Comparison of ENCODE assay signal across 18 cellular contexts in the genomic region with DNA sequence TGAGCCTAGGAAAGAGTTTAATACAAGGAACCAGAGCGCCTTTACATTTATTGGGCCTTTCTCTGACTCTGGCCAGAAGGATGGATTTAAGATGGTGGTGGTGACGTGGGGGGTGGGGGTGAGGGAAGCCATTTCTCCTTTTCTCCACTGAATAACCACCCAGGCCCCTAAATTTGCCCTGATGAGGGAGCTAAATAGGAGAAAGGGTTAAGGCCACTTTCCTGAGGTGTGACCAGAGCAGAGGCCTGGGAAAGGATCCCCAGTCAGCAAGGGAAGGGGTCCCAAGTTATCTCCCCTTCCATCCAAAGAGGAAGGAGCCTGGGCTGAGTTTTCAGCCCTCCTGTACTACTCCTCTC. TPM values are rescaled to one million over a fixed set of nuclear protein-coding genes. Genes with fewer than 3 reads are reported as not detected.
A peak's percentile ranks its signal among the peaks of the same experiment; 100 is the strongest.
DNase-seq lines count a peak whose midpoint lies in the region; ATAC-seq, FAIRE-seq and TF ChIP-seq lines count a peak whose summit lies in the region.
"Had no signal": no experiment of that assay in that cellular context is flagged by ENCODE, and none has a peak within 500 bp of the region (broad histone marks: within the 10 kb centered on the region; RNA-seq: fewer than 3 reads in every experiment).

No MANE protein-coding gene starts in this region.

- peak overlapping the region; percentile 86 for H3K4me3 Mint-ChIP-seq in activated naive CD4-positive, alpha-beta T cell treated with anti-CD3 and anti-CD28 coated beads for 36 hours
- peak overlapping the region; percentile 62 for H3K4me3 Mint-ChIP-seq in type B pancreatic cell
- no peak overlapping the region for H3K4me3 Mint-ChIP-seq in activated T-helper 1 cell treated with anti-CD3 and anti-CD28 coated beads, Interleukin-12 subunit alpha, Interleukin-12 subunit beta, Interleukin-2, Interleukin-4 antibody, amounts not matched to agents 30 ng/mL and 10 ng/mL and 1 ng/mL, durations not matched to agents 14 hours and 24 hours and 36 hours
- H3K4me3 Mint-ChIP-seq: memory B cell had no signal

- 16% methylated on average over 2 of the region's 2 CpGs; no CpG with 5 or more reads in 1 of the 2 experiments for WGBS in H1 (ENCODE audit: extremely low coverage in 1 of 2, insufficient coverage in 1 of 2, insufficient read length in 1 of 2, insufficient replicate concordance in 2 of 2, low coverage in 1 of 2, low lambda C conversion rate in 2 of 2, missing lambda C conversion rate in 1 of 2), 2 experiments

- H2BK5ac ChIP-seq in H1 (ENCODE audit: low read depth, low read length) = no peak overlapping the region

- no peak overlapping the region for H4K8ac ChIP-seq in H1 (ENCODE audit: extremely low read depth, insufficient read depth, low read length)

- H3K9ac ChIP-seq in H1 (replicated peaks in 1 of 4; ENCODE audit: extremely low read depth in 1 of 4, low read depth in 3 of 4, low read length in 3 of 4) = no peak overlapping the region

- no peak overlapping the region; a peak in 1 of 4 replicates for H3K4me2 ChIP-seq in H1 (ENCODE audit: insufficient read depth in 1 of 2, low read depth in 2 of 2, low read length in 2 of 2)

- no peak for DNase-seq in activated naive CD4-positive, alpha-beta T cell treated with anti-CD3 and anti-CD28 coated beads for 36 hours
- no peak for DNase-seq in activated naive CD4-positive, alpha-beta T cell treated with Interleukin-2 at 50 U/mL for 16 hours
- no peak for DNase-seq in Panc1 (ENCODE audit: low read depth, low spot score)
- DNase-seq in H1 (ENCODE audit: low read depth in 1 of 2, low spot score in 2 of 2) = no peak
- DNase-seq in type B pancreatic cell (ENCODE audit: extremely low spot score, unreplicated experiment) = no peak
- no peak for DNase-seq in NCI-H146 (lab: John Stamatoyannopoulos, UW)
- no peak for DNase-seq in activated T-helper 1 cell treated with anti-CD3 and anti-CD28 coated beads, Interleukin-12 subunit alpha, Interleukin-12 subunit beta, Interleukin-2, Interleukin-4 antibody, amounts not matched to agents 30 ng/mL and 10 ng/mL and 1 ng/mL, durations not matched to agents 14 hours and 24 hours and 36 hours (ENCODE audit: low spot score)
- DNase-seq in posterior cingulate gyrus = no peak
- DNase-seq: hippocampal formation, stomach had no signal

- H4K20me1 ChIP-seq in H1 (replicated peaks in 1 of 2; ENCODE audit: control insufficient read depth in 1 of 2, insufficient read depth in 2 of 2, low read length in 2 of 2) = peaks cover 38 to 41% of the 10 kb centered on the region in 2 experiments

- H3K27me3 Mint-ChIP-seq in activated naive CD4-positive, alpha-beta T cell treated with anti-CD3 and anti-CD28 coated beads for 36 hours (ENCODE audit: low read depth) = peaks cover 71% of the 10 kb centered on the region
- H3K27me3 Mint-ChIP-seq in type B pancreatic cell = peaks cover 98% of the 10 kb centered on the region
- peaks cover 84% of the 10 kb centered on the region for H3K27me3 Mint-ChIP-seq in activated T-helper 1 cell treated with anti-CD3 and anti-CD28 coated beads, Interleukin-12 subunit alpha, Interleukin-12 subunit beta, Interleukin-2, Interleukin-4 antibody, amounts not matched to agents 30 ng/mL and 10 ng/mL and 1 ng/mL, durations not matched to agents 14 hours and 24 hours and 36 hours (ENCODE audit: insufficient read depth)

- H2BK120ac ChIP-seq in H1 (replicated peaks; ENCODE audit: low read depth, low read length) = no peak overlapping the region

- POLR2A ChIA-PET in Panc1 (lab: Charles Lee) (interaction anchor here (0.5 to 2.0 kb wide), 2 partner anchors 14 to 429 kb away, joined by 6 to 9 read pairs; no protein-coding TSS in a partner anchor), H1 (lab: Charles Lee; ENCODE audit: partially characterized antibody) (no interaction called here)

- no peak overlapping the region for H3K4ac ChIP-seq in H1 (replicated peaks; ENCODE audit: insufficient read length, low read depth, low read length)

- no peak overlapping the region for H4K91ac ChIP-seq in H1 (replicated peaks; ENCODE audit: insufficient read length, low read length)

- H3K23ac ChIP-seq in H1 (ENCODE audit: insufficient read length) = no peak overlapping the region

- TF ChIP-seq EP300 in H1 (IDR thresholded peaks at IDR 0.05; ENCODE audit: borderline replicate concordance in 1 of 2, low read depth in 2 of 2, low read length in 2 of 2) = no peak

- H3K4me1 ChIP-seq in Panc1 (ENCODE audit: control insufficient read depth, insufficient read depth, low read length) (peaks cover 53% of the 10 kb centered on the region), H1 (replicated peaks in 1 of 4; ENCODE audit: control insufficient read depth in 3 of 4, insufficient read depth in 4 of 4, low read length in 3 of 4) (peaks cover 0 to 11% (median 5%) of the 10 kb centered on the region in 4 experiments; a peak in 5 of 7 replicates)

- H3K79me2 ChIP-seq in H1 (ENCODE audit: control insufficient read depth in 1 of 2, insufficient read depth in 2 of 2, low read length in 2 of 2) = no peaks in the 10 kb centered on the region

- no peaks in the 10 kb centered on the region for H3K9me3 ChIP-seq in Panc1 (ENCODE audit: control insufficient read depth, insufficient read depth, low read depth, low read length)
- no peaks in the 10 kb centered on the region for H3K9me3 ChIP-seq in H1 (ENCODE audit: insufficient read depth in 2 of 2, low read depth in 1 of 2, low read length in 1 of 2)
- H3K9me3 ChIP-seq: adrenal gland, right atrium auricular region, stomach had no signal

- no peak for FAIRE-seq in H1 (lab: Jason Lieb, UNC)
- FAIRE-seq: D721Med, endometrium, G401.6, HepG2 had no signal

- H3K27me3 ChIP-seq in Panc1 (ENCODE audit: control insufficient read depth, insufficient read depth, low read length) = no peaks in the 10 kb centered on the region
- H3K27me3 ChIP-seq in H1 (replicated peaks in 1 of 4; ENCODE audit: control insufficient read depth in 3 of 4, extremely low read depth in 1 of 4, insufficient read depth in 3 of 4, low read length in 3 of 4) = peaks cover 98 to 100% (median 100%) of the 10 kb centered on the region in 4 experiments

- ATAC-seq in Panc1 = no peak
- ATAC-seq: HepG2 had no signal

- no peaks in the 10 kb centered on the region for H3K79me1 ChIP-seq in H1 (ENCODE audit: low read depth, low read length)

- no peaks in the 10 kb centered on the region for H3K9me3 Mint-ChIP-seq in activated naive CD4-positive, alpha-beta T cell treated with anti-CD3 and anti-CD28 coated beads for 36 hours
- no peaks in the 10 kb centered on the region for H3K9me3 Mint-ChIP-seq in type B pancreatic cell
- H3K9me3 Mint-ChIP-seq in activated T-helper 1 cell treated with anti-CD3 and anti-CD28 coated beads, Interleukin-12 subunit alpha, Interleukin-12 subunit beta, Interleukin-2, Interleukin-4 antibody, amounts not matched to agents 30 ng/mL and 10 ng/mL and 1 ng/mL, durations not matched to agents 14 hours and 24 hours and 36 hours = no peaks in the 10 kb centered on the region
- H3K9me3 Mint-ChIP-seq: memory B cell had no signal

- no peak overlapping the region for H3K18ac ChIP-seq in H1 (ENCODE audit: extremely low read depth, low read length)

- no peak overlapping the region for H3K27ac Mint-ChIP-seq in activated naive CD4-positive, alpha-beta T cell treated with anti-CD3 and anti-CD28 coated beads for 36 hours
- H3K27ac Mint-ChIP-seq in type B pancreatic cell = no peak overlapping the region
- H3K27ac Mint-ChIP-seq in activated T-helper 1 cell treated with anti-CD3 and anti-CD28 coated beads, Interleukin-12 subunit alpha, Interleukin-12 subunit beta, Interleukin-2, Interleukin-4 antibody, amounts not matched to agents 30 ng/mL and 10 ng/mL and 1 ng/mL, durations not matched to agents 14 hours and 24 hours and 36 hours = no peak overlapping the region
- H3K27ac Mint-ChIP-seq: memory B cell had no signal

- no peak overlapping the region for H3K14ac ChIP-seq in H1 (ENCODE audit: insufficient read length)

- BruUV-seq in Panc1 (replicated peaks; lab: Mats Ljungman, UMichigan) = no TSS peak

- in situ Hi-C loops in Panc1 (cut with HindIII; ENCODE audit: low pct_unique_long_range_greater_than_20kb, low sequenced_read_pairs) = no loop called here

- 0 out of 2 replicates have a peak, but pooled peaks cover 3% of the 10 kb centered on the region for H3K36me3 ChIP-seq in Panc1 (ENCODE audit: control insufficient read depth, insufficient read depth, low read length)
- peaks cover 0 to 8% (median 0%) of the 10 kb centered on the region in 4 experiments; a peak in 1 of 8 replicates for H3K36me3 ChIP-seq in H1 (ENCODE audit: control insufficient read depth in 2 of 4, insufficient read depth in 4 of 4, low read length in 3 of 4)
- H3K36me3 ChIP-seq: adrenal gland, right atrium auricular region, stomach had no signal

- H2BK15ac ChIP-seq in H1 (ENCODE audit: low read length) = no peak overlapping the region

- H3K36me3 Mint-ChIP-seq in activated naive CD4-positive, alpha-beta T cell treated with anti-CD3 and anti-CD28 coated beads for 36 hours (ENCODE audit: low read depth) = no peaks in the 10 kb centered on the region
- no peaks in the 10 kb centered on the region for H3K36me3 Mint-ChIP-seq in type B pancreatic cell
- peaks cover 1% of the 10 kb centered on the region for H3K36me3 Mint-ChIP-seq in activated T-helper 1 cell treated with anti-CD3 and anti-CD28 coated beads, Interleukin-12 subunit alpha, Interleukin-12 subunit beta, Interleukin-2, Interleukin-4 antibody, amounts not matched to agents 30 ng/mL and 10 ng/mL and 1 ng/mL, durations not matched to agents 14 hours and 24 hours and 36 hours (ENCODE audit: low read depth)
- H3K36me3 Mint-ChIP-seq: memory B cell had no signal

- CTCF ChIA-PET in activated naive CD4-positive, alpha-beta T cell treated with anti-CD3 and anti-CD28 coated beads for 36 hours (lab: Charles Lee) = interaction anchor here (0.6 to 3.5 kb wide), 2 partner anchors 9 to 218 kb away, joined by 3 to 29 read pairs; no protein-coding TSS in a partner anchor
- CTCF ChIA-PET in Panc1 (lab: Charles Lee) = no interaction called here
- CTCF ChIA-PET in H1 (lab: Charles Lee; ENCODE audit: partially characterized antibody) = interaction anchor here (1.0 to 4.6 kb wide), 3 partner anchors 10 to 33 kb away, joined by 4 to 30 read pairs (median 11); a partner anchor contains a TSS

- no peak overlapping the region for H4K5ac ChIP-seq in H1 (ENCODE audit: insufficient read length, low read depth, low read length)

- peaks cover under 1% of the 10 kb centered on the region; the same call in 1 of the 2 replicates for H3K23me2 ChIP-seq in H1 (ENCODE audit: low read depth, low read length)

- no peak for TF ChIP-seq CTCF in Panc1 (IDR thresholded peaks at IDR 0.05)
- no peak for TF ChIP-seq CTCF in H1 (IDR thresholded peaks at IDR 0.05; ENCODE audit: control extremely low read depth in 1 of 3, insufficient read depth in 1 of 3, low read depth in 1 of 3, low read length in 3 of 3)
- TF ChIP-seq CTCF in type B pancreatic cell (conservative IDR thresholded peaks at IDR 0.05) = no peak

- no peak overlapping the region for H2AK5ac ChIP-seq in H1 (ENCODE audit: low read depth, low read length)

- no peak for TF ChIP-seq RAD21 in H1 (IDR thresholded peaks at IDR 0.05 in 1 of 2, conservative IDR thresholded peaks at IDR 0.05 in 1 of 2; ENCODE audit: low read depth in 2 of 2, low read length in 2 of 2)

- H2BK12ac ChIP-seq in H1 (ENCODE audit: low read depth, low read length) = no peak overlapping the region

- H2AFZ ChIP-seq in H1 (ENCODE audit: low read length) = no peak overlapping the region

- H3K27ac ChIP-seq in Panc1 (ENCODE audit: low read length) (peak overlapping the region; percentile 99), H1 (ENCODE audit: low read depth, low read length) (no peak overlapping the region)
- H3K27ac ChIP-seq: adrenal gland, right atrium auricular region, stomach had no signal

- H3K4me3 ChIP-seq in Panc1 (ENCODE audit: low read depth in 2 of 2, low read length in 2 of 2) (peak overlapping the region; percentile 78 to 93), H1 (ENCODE audit: extremely low read depth in 1 of 4, insufficient read depth in 2 of 4, low read depth in 3 of 4, low read length in 4 of 4) (no peak overlapping the region)

- no peak for TF ChIP-seq POLR2A in H1 (IDR thresholded peaks at IDR 0.05; ENCODE audit: control extremely low read depth in 1 of 2, low read depth in 2 of 2, low read length in 2 of 2)

- no peak overlapping the region for H3K56ac ChIP-seq in H1 (replicated peaks; ENCODE audit: insufficient read length, low read depth, low read length)

- intact Hi-C loops in activated naive CD4-positive, alpha-beta T cell treated with anti-CD3 and anti-CD28 coated beads for 36 hours (cut with micrococcal nuclease) = no loop called here
- intact Hi-C loops in Panc1 (cut with micrococcal nuclease; ENCODE audit: unreplicated experiment) (no loop called here), posterior cingulate gyrus (cut with DNase I) (no loop called here)
- intact Hi-C loops in activated T-helper 1 cell treated with anti-CD3 and anti-CD28 coated beads, Interleukin-12 subunit alpha, Interleukin-12 subunit beta, Interleukin-2, Interleukin-4 antibody, amounts not matched to agents 30 ng/mL and 10 ng/mL and 1 ng/mL, durations not matched to agents 14 hours and 24 hours and 36 hours (cut with micrococcal nuclease) = no loop called here

- H3K4me1 Mint-ChIP-seq in activated naive CD4-positive, alpha-beta T cell treated with anti-CD3 and anti-CD28 coated beads for 36 hours (ENCODE audit: low read depth) = peaks cover 7% of the 10 kb centered on the region
- H3K4me1 Mint-ChIP-seq in type B pancreatic cell (ENCODE audit: unreplicated experiment) = peaks cover 6% of the 10 kb centered on the region
- H3K4me1 Mint-ChIP-seq in activated T-helper 1 cell treated with anti-CD3 and anti-CD28 coated beads, Interleukin-12 subunit alpha, Interleukin-12 subunit beta, Interleukin-2, Interleukin-4 antibody, amounts not matched to agents 30 ng/mL and 10 ng/mL and 1 ng/mL, durations not matched to agents 14 hours and 24 hours and 36 hours (ENCODE audit: low read depth) = peaks cover 11% of the 10 kb centered on the region

- H2BK20ac ChIP-seq in H1 (ENCODE audit: low read length) = no peak overlapping the region

RNA-seq across cellular contexts. Expression of a gene that starts 1.1 kb away (rescaled TPM):
- total RNA-seq in activated naive CD4-positive, alpha-beta T cell treated with anti-CD3 and anti-CD28 coated beads for 36 hours = 1 to 10 TPM; 6.7 to 6.9 TPM
- total RNA-seq in Panc1 (2021; ENCODE audit: unreplicated experiment) = 65.9 TPM
- polyA plus RNA-seq in Panc1 (2012; ENCODE audit: insufficient read length) = 83.0 TPM
- total RNA-seq in H1 (2021; fragmentation: NEBNext Ultra II Directional; extraction: Animal tissue kit (Norgen Biotek cat#: 25700)) = not detected in 2 replicates
- not detected in 2 replicates for polyA plus RNA-seq in H1 (2011; rRNA removed)
- not detected for polyA plus RNA-seq in H1 (2011; cell fraction: cytosol; rRNA removed)
- polyA plus RNA-seq in H1 (2011; cell fraction: nucleus; rRNA removed) = not detected
- 0.15 to 0.17 TPM in 2 of 4 replicates, not detected in the others for polyA plus RNA-seq in H1 (2012, experiment 1 of 2)
- 0.17 TPM for polyA plus RNA-seq in H1 (2012, experiment 2 of 2)
- 0.02 TPM for polyA plus RNA-seq in H1 (2013, experiment 1 of 2)
- polyA plus RNA-seq in H1 (2013, experiment 2 of 2) = not detected
- polyA minus RNA-seq in H1 (2011; rRNA and poly(A)+ RNA removed) = not detected in 2 replicates
- not detected for polyA minus RNA-seq in H1 (2011; cell fraction: cytosol; rRNA and poly(A)+ RNA removed)
- polyA minus RNA-seq in H1 (2011; cell fraction: nucleus; rRNA and poly(A)+ RNA removed) = not detected
- 1.6 and 9.4 TPM in 2 replicates for total RNA-seq in type B pancreatic cell (ENCODE audit: low replicate concordance)
- 0.27 and 0.39 TPM in 2 replicates for total RNA-seq in activated T-helper 1 cell treated with anti-CD3 and anti-CD28 coated beads, Interleukin-12 subunit alpha, Interleukin-12 subunit beta, Interleukin-2, Interleukin-4 antibody, amounts not matched to agents 30 ng/mL and 10 ng/mL and 1 ng/mL, durations not matched to agents 14 hours and 24 hours and 36 hours
- total RNA-seq: fibroblast of villous mesenchyme, HepG2, right atrium auricular region had no signal
- polyA plus RNA-seq: HepG2, stomach had no signal

RNA-seq across cellular contexts. Expression of a gene that starts 12.1 kb away (rescaled TPM):
- not detected for total RNA-seq in activated naive CD4-positive, alpha-beta T cell treated with anti-CD3 and anti-CD28 coated beads for 36 hours
- total RNA-seq in Panc1 (2021; ENCODE audit: unreplicated experiment) = 45.9 TPM
- 47.8 TPM for polyA plus RNA-seq in Panc1 (2012; ENCODE audit: insufficient read length)
- total RNA-seq in H1 (2021; fragmentation: NEBNext Ultra II Directional; extraction: Animal tissue kit (Norgen Biotek cat#: 25700)) = not detected in 2 replicates
- polyA plus RNA-seq in H1 (2011; rRNA removed) = not detected in 2 replicates
- not detected for polyA plus RNA-seq in H1 (2011; cell fraction: cytosol; rRNA removed)
- not detected for polyA plus RNA-seq in H1 (2011; cell fraction: nucleus; rRNA removed)
- polyA plus RNA-seq in H1 (2012, experiment 1 of 2) = not detected in 4 replicates
- 0.09 TPM for polyA plus RNA-seq in H1 (2012, experiment 2 of 2)
- not detected for polyA plus RNA-seq in H1 (2013, experiment 1 of 2)
- not detected for polyA plus RNA-seq in H1 (2013, experiment 2 of 2)
- polyA minus RNA-seq in H1 (2011; rRNA and poly(A)+ RNA removed) = not detected in 2 replicates
- polyA minus RNA-seq in H1 (2011; cell fraction: cytosol; rRNA and poly(A)+ RNA removed) = not detected
- polyA minus RNA-seq in H1 (2011; cell fraction: nucleus; rRNA and poly(A)+ RNA removed) = not detected
- total RNA-seq in type B pancreatic cell (ENCODE audit: low replicate concordance) = 16.0 and 17.1 TPM in 2 replicates
- not detected in 2 replicates for total RNA-seq in activated T-helper 1 cell treated with anti-CD3 and anti-CD28 coated beads, Interleukin-12 subunit alpha, Interleukin-12 subunit beta, Interleukin-2, Interleukin-4 antibody, amounts not matched to agents 30 ng/mL and 10 ng/mL and 1 ng/mL, durations not matched to agents 14 hours and 24 hours and 36 hours
- total RNA-seq: fibroblast of villous mesenchyme, HepG2, right atrium auricular region had no signal
- polyA plus RNA-seq: HepG2 had no signal

RNA-seq across cellular contexts. Expression of a gene that starts 16.4 kb away (rescaled TPM):
- under 1 TPM in 1 of 2 experiments, not detected in 1; 0.29 TPM for total RNA-seq in activated naive CD4-positive, alpha-beta T cell treated with anti-CD3 and anti-CD28 coated beads for 36 hours
- total RNA-seq in Panc1 (2021; ENCODE audit: unreplicated experiment) (44.0 TPM), type B pancreatic cell (ENCODE audit: low replicate concordance) (9.8 and 11.7 TPM in 2 replicates)
- 36.5 TPM for polyA plus RNA-seq in Panc1 (2012; ENCODE audit: insufficient read length)
- not detected in 2 replicates for total RNA-seq in H1 (2021; fragmentation: NEBNext Ultra II Directional; extraction: Animal tissue kit (Norgen Biotek cat#: 25700))
- not detected in 2 replicates for polyA plus RNA-seq in H1 (2011; rRNA removed)
- polyA plus RNA-seq in H1 (2011; cell fraction: cytosol; rRNA removed) = not detected
- not detected for polyA plus RNA-seq in H1 (2011; cell fraction: nucleus; rRNA removed)
- polyA plus RNA-seq in H1 (2012, experiment 1 of 2) = not detected in 4 replicates
- not detected for polyA plus RNA-seq in H1 (2012, experiment 2 of 2)
- not detected for polyA plus RNA-seq in H1 (2013, experiment 1 of 2)
- not detected for polyA plus RNA-seq in H1 (2013, experiment 2 of 2)
- polyA minus RNA-seq in H1 (2011; rRNA and poly(A)+ RNA removed) = not detected in 2 replicates
- polyA minus RNA-seq in H1 (2011; cell fraction: cytosol; rRNA and poly(A)+ RNA removed) = not detected
- not detected for polyA minus RNA-seq in H1 (2011; cell fraction: nucleus; rRNA and poly(A)+ RNA removed)
- total RNA-seq in activated T-helper 1 cell treated with anti-CD3 and anti-CD28 coated beads, Interleukin-12 subunit alpha, Interleukin-12 subunit beta, Interleukin-2, Interleukin-4 antibody, amounts not matched to agents 30 ng/mL and 10 ng/mL and 1 ng/mL, durations not matched to agents 14 hours and 24 hours and 36 hours = 0.49 and 0.51 TPM in 2 replicates
- total RNA-seq: HepG2 had no signal

RNA-seq across cellular contexts. Expression of a gene that starts 22.4 kb away (rescaled TPM):
- not detected for total RNA-seq in activated naive CD4-positive, alpha-beta T cell treated with anti-CD3 and anti-CD28 coated beads for 36 hours
- total RNA-seq in Panc1 (2021; ENCODE audit: unreplicated experiment) = 196 TPM
- polyA plus RNA-seq in Panc1 (2012; ENCODE audit: insufficient read length) = 167 TPM
- total RNA-seq in H1 (2021; fragmentation: NEBNext Ultra II Directional; extraction: Animal tissue kit (Norgen Biotek cat#: 25700)) = not detected in 2 replicates
- not detected in 2 replicates for polyA plus RNA-seq in H1 (2011; rRNA removed)
- polyA plus RNA-seq in H1 (2011; cell fraction: cytosol; rRNA removed) = not detected
- not detected for polyA plus RNA-seq in H1 (2011; cell fraction: nucleus; rRNA removed)
- polyA plus RNA-seq in H1 (2012, experiment 1 of 2) = 0.09 to 0.17 TPM in 2 of 4 replicates, not detected in the others
- polyA plus RNA-seq in H1 (2012, experiment 2 of 2) = not detected
- polyA plus RNA-seq in H1 (2013, experiment 1 of 2) = not detected
- polyA plus RNA-seq in H1 (2013, experiment 2 of 2) = not detected
- polyA minus RNA-seq in H1 (2011; rRNA and poly(A)+ RNA removed) = not detected in 2 replicates
- polyA minus RNA-seq in H1 (2011; cell fraction: cytosol; rRNA and poly(A)+ RNA removed) = not detected
- not detected for polyA minus RNA-seq in H1 (2011; cell fraction: nucleus; rRNA and poly(A)+ RNA removed)
- total RNA-seq in type B pancreatic cell (ENCODE audit: low replicate concordance) = 17.6 and 20.3 TPM in 2 replicates
- total RNA-seq in activated T-helper 1 cell treated with anti-CD3 and anti-CD28 coated beads, Interleukin-12 subunit alpha, Interleukin-12 subunit beta, Interleukin-2, Interleukin-4 antibody, amounts not matched to agents 30 ng/mL and 10 ng/mL and 1 ng/mL, durations not matched to agents 14 hours and 24 hours and 36 hours = 0.71 and 0.99 TPM in 2 replicates
- total RNA-seq: HepG2 had no signal
- polyA plus RNA-seq: HepG2 had no signal

RNA-seq across cellular contexts. Expression of a gene that starts 33.6 kb away (rescaled TPM):
- not detected for total RNA-seq in activated naive CD4-positive, alpha-beta T cell treated with anti-CD3 and anti-CD28 coated beads for 36 hours
- 67.2 TPM for total RNA-seq in Panc1 (2021; ENCODE audit: unreplicated experiment)
- polyA plus RNA-seq in Panc1 (2012; ENCODE audit: insufficient read length) = 64.4 TPM
- total RNA-seq in H1 (2021; fragmentation: NEBNext Ultra II Directional; extraction: Animal tissue kit (Norgen Biotek cat#: 25700)) = not detected in 2 replicates
- polyA plus RNA-seq in H1 (2011; rRNA removed) = not detected in 2 replicates
- polyA plus RNA-seq in H1 (2011; cell fraction: cytosol; rRNA removed) = not detected
- not detected for polyA plus RNA-seq in H1 (2011; cell fraction: nucleus; rRNA removed)
- not detected in 4 replicates for polyA plus RNA-seq in H1 (2012, experiment 1 of 2)
- not detected for polyA plus RNA-seq in H1 (2012, experiment 2 of 2)
- polyA plus RNA-seq in H1 (2013, experiment 1 of 2) = not detected
- polyA plus RNA-seq in H1 (2013, experiment 2 of 2) = not detected
- polyA minus RNA-seq in H1 (2011; rRNA and poly(A)+ RNA removed) = 0.07 TPM in 1 of 2 replicates, not detected in the other
- polyA minus RNA-seq in H1 (2011; cell fraction: cytosol; rRNA and poly(A)+ RNA removed) = not detected
- polyA minus RNA-seq in H1 (2011; cell fraction: nucleus; rRNA and poly(A)+ RNA removed) = not detected
- 10.1 and 20.8 TPM in 2 replicates for total RNA-seq in type B pancreatic cell (ENCODE audit: low replicate concordance)
- 0.10 TPM in 1 of 2 replicates, not detected in the other for total RNA-seq in activated T-helper 1 cell treated with anti-CD3 and anti-CD28 coated beads, Interleukin-12 subunit alpha, Interleukin-12 subunit beta, Interleukin-2, Interleukin-4 antibody, amounts not matched to agents 30 ng/mL and 10 ng/mL and 1 ng/mL, durations not matched to agents 14 hours and 24 hours and 36 hours
- total RNA-seq: HepG2, right atrium auricular region had no signal
- polyA plus RNA-seq: HepG2 had no signal

Comparison
In these comparisons a context has a peak if more than half of its experiments do, and no peak if none do; other contexts are left out.
1. H3K4me3 ChIP-seq: peak in Panc1 (2 of 2); none in H1 (0 of 4).
2. RNA of a gene that starts 12.1 kb away (total RNA-seq): 45.9 TPM in Panc1 (single experiment) and 16.0 to 17.1 TPM in type B pancreatic cell; not detected in activated naive CD4-positive, alpha-beta T cell treated with anti-CD3 and anti-CD28 coated beads for 36 hours, not detected in H1 and not detected in activated T-helper 1 cell treated with anti-CD3 and anti-CD28 coated beads, Interleukin-12 subunit alpha, Interleukin-12 subunit beta, Interleukin-2, Interleukin-4 antibody, amounts not matched to agents 30 ng/mL and 10 ng/mL and 1 ng/mL, durations not matched to agents 14 hours and 24 hours and 36 hours; every median in the first group is over 10 times any median in the second.